17 cellular contexts compared by ENCODE assay signal in genomic region chr10:107492389-107492788, GRCh38.
"Had no signal": no experiment of that assay in that cellular context is flagged by ENCODE, and none has a peak within 500 bp of the region (broad histone marks: within the 10 kb centered on the region; RNA-seq: fewer than 3 reads in every experiment).

No MANE protein-coding gene starts in this region.

- H3K9me3 Mint-ChIP-seq: stimulated activated memory B cell treated with anti-CD40 and anti-IgM and Interleukin-4, amounts not matched to agents 10 μg/mL and 1 μg/mL and 100 μg/mL, for 72 hours had no signal

- H3K4me1 Mint-ChIP-seq: naive thymus-derived CD8-positive, alpha-beta T cell; stimulated activated memory B cell treated with anti-CD40 and anti-IgM and Interleukin-4, amounts not matched to agents 10 μg/mL and 1 μg/mL and 100 μg/mL, for 72 hours had no signal

- H3K27me3 Mint-ChIP-seq: effector memory CD8-positive, alpha-beta T cell; naive thymus-derived CD8-positive, alpha-beta T cell; stimulated activated memory B cell treated with anti-CD40 and anti-IgM and Interleukin-4, amounts not matched to agents 10 μg/mL and 1 μg/mL and 100 μg/mL, for 72 hours; stimulated activated naive CD8-positive, alpha-beta T cell treated with anti-CD3 and anti-CD28 coated beads, Interleukin-15, Interleukin-2, amounts not matched to agents 100 ng/mL and 50 ng/mL, for 24 hours had no signal

- H3K4me3 Mint-ChIP-seq: effector memory CD8-positive, alpha-beta T cell; naive thymus-derived CD8-positive, alpha-beta T cell; stimulated activated memory B cell treated with anti-CD40 and anti-IgM and Interleukin-4, amounts not matched to agents 10 μg/mL and 1 μg/mL and 100 μg/mL, for 72 hours; stimulated activated naive CD8-positive, alpha-beta T cell treated with anti-CD3 and anti-CD28 coated beads, Interleukin-15, Interleukin-2, amounts not matched to agents 100 ng/mL and 50 ng/mL, for 24 hours had no signal

- H3K9me3 ChIP-seq: mucosa of descending colon, neutrophil, psoas muscle, right lobe of liver, tibial artery, upper lobe of left lung, vagina had no signal

- H3K27ac Mint-ChIP-seq: effector memory CD8-positive, alpha-beta T cell; naive thymus-derived CD8-positive, alpha-beta T cell; stimulated activated memory B cell treated with anti-CD40 and anti-IgM and Interleukin-4, amounts not matched to agents 10 μg/mL and 1 μg/mL and 100 μg/mL, for 72 hours; stimulated activated naive CD8-positive, alpha-beta T cell treated with anti-CD3 and anti-CD28 coated beads, Interleukin-15, Interleukin-2, amounts not matched to agents 100 ng/mL and 50 ng/mL, for 24 hours had no signal

- H3K4me1 ChIP-seq: foreskin keratinocyte, psoas muscle, tibial artery, upper lobe of left lung, vagina had no signal

- H3K27me3 ChIP-seq: foreskin keratinocyte, neutrophil, right lobe of liver, tibial artery, upper lobe of left lung, vagina had no signal

- ATAC-seq: effector memory CD8-positive, alpha-beta T cell; foreskin keratinocyte; mucosa of descending colon; naive thymus-derived CD8-positive, alpha-beta T cell; psoas muscle; stimulated activated memory B cell treated with anti-CD40 and anti-IgM and Interleukin-4, amounts not matched to agents 10 μg/mL and 1 μg/mL and 100 μg/mL, for 72 hours had no signal

- H3K36me3 ChIP-seq: neutrophil, right lobe of liver, tibial artery, upper lobe of left lung, vagina had no signal

- H3K36me3 Mint-ChIP-seq: naive thymus-derived CD8-positive, alpha-beta T cell; stimulated activated memory B cell treated with anti-CD40 and anti-IgM and Interleukin-4, amounts not matched to agents 10 μg/mL and 1 μg/mL and 100 μg/mL, for 72 hours had no signal

- H3K27ac ChIP-seq: foreskin keratinocyte, neutrophil, psoas muscle, right lobe of liver, tibial artery, upper lobe of left lung, vagina had no signal

- DNase-seq: effector memory CD8-positive, alpha-beta T cell; foreskin keratinocyte; head of caudate nucleus; hippocampal formation; kidney glomerular epithelial cell; mucosa of descending colon; naive thymus-derived CD8-positive, alpha-beta T cell; psoas muscle; retina; right lobe of liver; stimulated activated CD4-positive, alpha-beta T cell treated with anti-CD3 and anti-CD28 coated beads, Interleukin-4, amount 100 ng/mL, for 1 hour; tibial artery; upper lobe of left lung had no signal

- H3K4me3 ChIP-seq: mucosa of descending colon, psoas muscle, right lobe of liver, tibial artery, upper lobe of left lung, vagina had no signal
